ENCODE assay signal across 10 cellular contexts in the genomic region with DNA sequence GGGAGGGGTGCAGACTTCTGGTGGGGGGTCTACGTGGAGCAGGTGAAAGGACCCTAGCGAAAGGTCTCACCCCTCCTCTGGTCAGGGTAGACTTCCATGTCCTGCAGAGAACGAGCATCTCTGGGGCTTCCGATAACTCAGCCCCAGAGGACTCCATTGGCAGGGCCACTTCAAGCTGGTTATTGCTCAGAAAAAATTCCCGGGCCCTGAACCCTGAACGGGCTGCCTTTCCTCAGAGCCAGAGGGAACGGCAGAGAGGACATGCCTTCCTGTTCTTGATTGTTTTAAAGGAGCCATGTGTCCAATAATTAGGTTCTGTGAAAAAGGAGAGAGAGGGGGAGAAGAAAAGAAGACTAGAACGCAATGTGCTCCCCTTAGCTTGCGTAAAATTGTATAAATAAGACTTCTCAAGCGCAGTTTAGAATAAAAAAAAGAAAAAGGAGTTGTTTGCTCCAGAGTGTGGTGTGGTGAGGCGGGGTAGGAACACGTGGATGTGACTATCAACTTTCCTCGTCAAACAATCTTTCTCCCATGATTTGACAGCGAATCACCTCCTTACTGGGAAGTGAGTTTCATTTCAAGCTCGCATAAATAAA.
DNase-seq lines count a peak whose midpoint lies in the region; ATAC-seq lines count a peak whose summit lies in the region.
"Had no signal": no experiment of that assay in that cellular context is flagged by ENCODE, and none has a peak within 500 bp of the region (broad histone marks: within the 10 kb centered on the region; RNA-seq: fewer than 3 reads in every experiment).

No MANE protein-coding gene starts in this region.

- H3K4me3 ChIP-seq in adipocyte (ENCODE audit: low read length) (peak overlapping the region; percentile 57), right cardiac atrium (ENCODE audit: low read length) (peak overlapping the region; percentile 25), skeletal muscle tissue (ENCODE audit: low read length in 3 of 3) (peak overlapping the region in 1 of 3 donors; percentile 2)

- H3K4me1 ChIP-seq in adipocyte (ENCODE audit: control insufficient read depth, insufficient read depth, low read length) (peaks cover 16% of the 10 kb centered on the region), right cardiac atrium (ENCODE audit: control insufficient read depth, insufficient read depth, low read length) (peaks cover 6% of the 10 kb centered on the region), skeletal muscle tissue (ENCODE audit: control insufficient read depth in 3 of 3, insufficient read depth in 3 of 3, low read length in 3 of 3) (peaks cover 0 to 8% (median 3%) of the 10 kb centered on the region in 3 donors)

- DNase-seq in HCEC 1CT (peak; percentile 83), adipocyte (ENCODE audit: low read depth) (no peak), right cardiac atrium (peak; percentile 51 to 81 (median 73))
- DNase-seq in activated CD8-positive, alpha-beta T cell treated with anti-CD3 and anti-CD28 coated beads, Interleukin-2, amount 10 ng/mL, durations not matched to agents 7 days and 5 days: no peak
- DNase-seq: GF-D8, T-cell had no signal

- CTCF ChIA-PET in activated CD8-positive, alpha-beta T cell treated with anti-CD3 and anti-CD28 coated beads, Interleukin-2, amount 10 ng/mL, durations not matched to agents 7 days and 5 days (lab: Charles Lee): interaction anchor here (0.6 kb wide), 1 partner anchor 511 kb away, joined by 3 read pairs; no protein-coding TSS in a partner anchor

- H3K36me3 ChIP-seq in adipocyte (ENCODE audit: control insufficient read depth, insufficient read depth, low read length, severe bottlenecking): peaks cover 4% of the 10 kb centered on the region
- H3K36me3 ChIP-seq in skeletal muscle tissue (ENCODE audit: control insufficient read depth in 3 of 3, insufficient read depth in 3 of 3, low read length in 3 of 3): no peaks in the 10 kb centered on the region

- H3K9me3 Mint-ChIP-seq in activated CD8-positive, alpha-beta T cell treated with anti-CD3 and anti-CD28 coated beads, Interleukin-2, amount 10 ng/mL, durations not matched to agents 7 days and 5 days (ENCODE audit: insufficient read depth): no peaks in the 10 kb centered on the region

- H3K27me3 ChIP-seq in adipocyte (replicated peaks; ENCODE audit: control insufficient read depth, insufficient read depth, low read length) (no peaks in the 10 kb centered on the region), right cardiac atrium (ENCODE audit: control insufficient read depth, insufficient read depth) (no peaks in the 10 kb centered on the region), skeletal muscle tissue (ENCODE audit: control insufficient read depth in 3 of 3, insufficient read depth in 3 of 3, low read length in 3 of 3) (no peaks in the 10 kb centered on the region)

- H3K27ac ChIP-seq in right cardiac atrium (ENCODE audit: low read length): peak overlapping the region; percentile 30
- peak overlapping the region; percentile 4 for H3K27ac ChIP-seq in skeletal muscle tissue (ENCODE audit: low read depth, low read length)

- H3K36me3 Mint-ChIP-seq in activated CD8-positive, alpha-beta T cell treated with anti-CD3 and anti-CD28 coated beads, Interleukin-2, amount 10 ng/mL, durations not matched to agents 7 days and 5 days (ENCODE audit: low read depth): peaks cover 7% of the 10 kb centered on the region
- H3K36me3 Mint-ChIP-seq: T-cell had no signal

- WGBS in right cardiac atrium: 41% methylated on average over 15 of the region's 15 CpGs

- intact Hi-C loops in right cardiac atrium (cut with DNase I): no loop called here

- no peak overlapping the region for H3K27ac Mint-ChIP-seq in activated CD8-positive, alpha-beta T cell treated with anti-CD3 and anti-CD28 coated beads, Interleukin-2, amount 10 ng/mL, durations not matched to agents 7 days and 5 days
- H3K27ac Mint-ChIP-seq: T-cell had no signal

- ATAC-seq in right cardiac atrium (peak; percentile 83 to 90), GM19351 (IDR thresholded peaks at IDR 0.05; ENCODE audit: unreplicated experiment) (no peak), GM21529 (IDR thresholded peaks at IDR 0.05; ENCODE audit: unreplicated experiment) (no peak), GM18502 (IDR thresholded peaks at IDR 0.05; ENCODE audit: poor library complexity, unreplicated experiment) (no peak)
- no peak for ATAC-seq in activated CD8-positive, alpha-beta T cell treated with anti-CD3 and anti-CD28 coated beads, Interleukin-2, amount 10 ng/mL, durations not matched to agents 7 days and 5 days
- ATAC-seq: T-cell had no signal

- no peak overlapping the region for H3K4me3 Mint-ChIP-seq in activated CD8-positive, alpha-beta T cell treated with anti-CD3 and anti-CD28 coated beads, Interleukin-2, amount 10 ng/mL, durations not matched to agents 7 days and 5 days
- H3K4me3 Mint-ChIP-seq: T-cell had no signal

- H3K27me3 Mint-ChIP-seq in activated CD8-positive, alpha-beta T cell treated with anti-CD3 and anti-CD28 coated beads, Interleukin-2, amount 10 ng/mL, durations not matched to agents 7 days and 5 days (ENCODE audit: low read depth): peaks cover 4% of the 10 kb centered on the region
- H3K27me3 Mint-ChIP-seq: T-cell had no signal

- H3K4me1 Mint-ChIP-seq in activated CD8-positive, alpha-beta T cell treated with anti-CD3 and anti-CD28 coated beads, Interleukin-2, amount 10 ng/mL, durations not matched to agents 7 days and 5 days (ENCODE audit: low read depth): peaks cover 14% of the 10 kb centered on the region

- POLR2A ChIA-PET in activated CD8-positive, alpha-beta T cell treated with anti-CD3 and anti-CD28 coated beads, Interleukin-2, amount 10 ng/mL, durations not matched to agents 7 days and 5 days (lab: Charles Lee): no interaction called here

- peak overlapping the region; percentile 62 for H3K9ac ChIP-seq in adipocyte (ENCODE audit: low read length)
- H3K9ac ChIP-seq in skeletal muscle tissue (ENCODE audit: low read depth in 1 of 3, low read length in 3 of 3): peak overlapping the region in 1 of 3 donors; percentile 18

- no peaks in the 10 kb centered on the region for H3K9me3 ChIP-seq in adipocyte (ENCODE audit: control insufficient read depth, low read length)
- no peaks in the 10 kb centered on the region for H3K9me3 ChIP-seq in right cardiac atrium (ENCODE audit: control insufficient read depth, low read length)
- no peaks in the 10 kb centered on the region for H3K9me3 ChIP-seq in skeletal muscle tissue (ENCODE audit: control insufficient read depth in 3 of 3, low read length in 3 of 3)

Comparison
In these comparisons a context has a peak if more than half of its experiments do, and no peak if none do; other contexts are left out.
1. DNase-seq: peak in HCEC 1CT (single experiment) and right cardiac atrium (3 of 3); none in adipocyte (single experiment) and activated CD8-positive, alpha-beta T cell treated with anti-CD3 and anti-CD28 coated beads, Interleukin-2, amount 10 ng/mL, durations not matched to agents 7 days and 5 days (single experiment).
2. ATAC-seq: peak in right cardiac atrium (2 of 2); none in GM19351 (single experiment), GM21529 (single experiment), activated CD8-positive, alpha-beta T cell treated with anti-CD3 and anti-CD28 coated beads, Interleukin-2, amount 10 ng/mL, durations not matched to agents 7 days and 5 days (single experiment) and GM18502 (single experiment).